In the genomic region with DNA sequence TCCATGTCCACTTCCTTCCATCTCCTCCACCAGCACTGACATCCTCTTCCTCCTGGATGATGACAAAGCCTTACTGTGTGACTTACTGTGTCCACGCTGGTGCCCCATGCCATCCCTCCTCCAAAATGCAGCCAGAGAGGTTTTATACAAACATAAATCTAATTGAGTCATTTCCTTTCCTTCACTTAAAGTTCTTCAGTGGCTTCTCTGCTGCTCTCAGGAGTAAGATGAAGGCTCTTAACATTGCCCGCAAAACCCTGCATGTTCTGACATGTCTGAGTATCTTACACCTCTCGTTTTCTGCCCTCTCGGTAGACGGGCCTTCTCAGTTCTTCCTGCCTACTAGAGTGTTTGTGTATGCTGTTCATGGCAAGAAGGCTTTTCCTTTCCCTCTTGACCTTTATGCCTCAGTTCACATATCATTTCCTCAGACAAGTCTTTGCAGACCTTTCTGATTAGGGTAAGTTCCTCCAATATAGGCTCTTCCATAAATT, we compare ENCODE assay signal across 9 cellular contexts.
DNase-seq lines count a peak whose midpoint lies in the region; ATAC-seq and TF ChIP-seq lines count a peak whose summit lies in the region.
"Had no signal": no experiment of that assay in that cellular context is flagged by ENCODE, and none has a peak within 500 bp of the region (broad histone marks: within the 10 kb centered on the region; RNA-seq: fewer than 3 reads in every experiment).

No MANE protein-coding gene starts in this region.

- CTCF ChIA-PET in mammary epithelial cell (lab: Charles Lee; ENCODE audit: low non-redundant PET), result no interaction called here

- H3K27ac ChIP-seq in mammary epithelial cell (ENCODE audit: insufficient read depth, low read depth, low read length), result peak overlapping the region; percentile 96

- no peaks in the 10 kb centered on the region for H3K36me3 ChIP-seq in mammary epithelial cell (ENCODE audit: insufficient read depth, low read length)

- no peaks in the 10 kb centered on the region for H4K20me1 ChIP-seq in mammary epithelial cell (ENCODE audit: insufficient read depth, low read length)

- in situ Hi-C loops in mammary epithelial cell (cut with MboI; ENCODE audit: low sequenced_read_pairs in 2 of 2), result no loop called here

- peak overlapping the region; percentile 27 for H2AFZ ChIP-seq in mammary epithelial cell (ENCODE audit: low read depth, low read length)

- peaks cover 8% of the 10 kb centered on the region for H3K79me2 ChIP-seq in mammary epithelial cell (ENCODE audit: insufficient read depth, low read length)

- H3K27me3 ChIP-seq in mammary epithelial cell (ENCODE audit: insufficient read depth, low read length), result no peaks in the 10 kb centered on the region

- H3K4me1 ChIP-seq in mammary epithelial cell (ENCODE audit: insufficient read depth, low read length), result peaks cover 48% of the 10 kb centered on the region

- H3K4me3 ChIP-seq in mammary epithelial cell (replicated peaks in 1 of 3; ENCODE audit: insufficient read depth in 1 of 3, low read depth in 2 of 3, low read length in 3 of 3), result no peak overlapping the region
- H3K4me3 ChIP-seq: mucosa of descending colon had no signal

- dilution Hi-C loops in mammary epithelial cell (cut with HindIII; ENCODE audit: low sequenced_read_pairs), result no loop called here

- ATAC-seq in GM18499 (IDR thresholded peaks at IDR 0.05; ENCODE audit: insufficient read depth, unreplicated experiment) (peak; percentile 32), GM21447 (IDR thresholded peaks at IDR 0.05; ENCODE audit: unreplicated experiment) (peak; percentile 53), HG03439 (IDR thresholded peaks at IDR 0.05; ENCODE audit: unreplicated experiment) (peak; percentile 86)

- 3% methylated on average over 5 of the region's 5 CpGs for WGBS in mammary epithelial cell (ENCODE audit: low coverage, missing lambda C conversion rate)

- no peak for TF ChIP-seq CTCF in mammary epithelial cell (conservative IDR thresholded peaks at IDR 0.05 in 1 of 2, IDR thresholded peaks at IDR 0.05 in 1 of 2; ENCODE audit: extremely low read depth in 1 of 2, insufficient read depth in 1 of 2, low read depth in 1 of 2, low read length in 2 of 2)

- no TSS peak for BruUV-seq in mammary epithelial cell (replicated peaks; lab: Mats Ljungman, UMichigan)

- peak overlapping the region; percentile 64 for H3K4me2 ChIP-seq in mammary epithelial cell (ENCODE audit: insufficient read depth, low read depth, low read length)

- intact Hi-C loops in mammary epithelial cell (cut with micrococcal nuclease), result loop anchor here (1.0 to 5.0 kb wide), 3 partner anchors 53 to 178 kb away; no protein-coding TSS in a partner anchor

- DNase-seq in mammary epithelial cell, result peak; percentile 95
- no peak for DNase-seq in AG20443 (ENCODE audit: low spot score)
- no peak for DNase-seq in NCI-H2029 treated with DMSO at 0.1 percent for 48 hours (lab: John Stamatoyannopoulos, UW)
- DNase-seq in ureter (ENCODE audit: low spot score), result no peak
- no peak for DNase-seq in hepatic stellate cell (ENCODE audit: low spot score)
- DNase-seq: mucosa of descending colon had no signal

- peak overlapping the region; percentile 78 for H3K9ac ChIP-seq in mammary epithelial cell (ENCODE audit: insufficient read depth, low read length)

- H3K9me3 ChIP-seq in mammary epithelial cell (replicated peaks; ENCODE audit: insufficient read depth, low read length), result no peaks in the 10 kb centered on the region
- H3K9me3 ChIP-seq: mucosa of descending colon had no signal

Comparison
In these comparisons a context has a peak if more than half of its experiments do, and no peak if none do; other contexts are left out.
1. ATAC-seq: peak in every context shown above with its lines; median percentile 86 in HG03439; 53 in GM21447; 32 in GM18499.